9 cellular contexts compared by ENCODE assay signal in the genomic region with DNA sequence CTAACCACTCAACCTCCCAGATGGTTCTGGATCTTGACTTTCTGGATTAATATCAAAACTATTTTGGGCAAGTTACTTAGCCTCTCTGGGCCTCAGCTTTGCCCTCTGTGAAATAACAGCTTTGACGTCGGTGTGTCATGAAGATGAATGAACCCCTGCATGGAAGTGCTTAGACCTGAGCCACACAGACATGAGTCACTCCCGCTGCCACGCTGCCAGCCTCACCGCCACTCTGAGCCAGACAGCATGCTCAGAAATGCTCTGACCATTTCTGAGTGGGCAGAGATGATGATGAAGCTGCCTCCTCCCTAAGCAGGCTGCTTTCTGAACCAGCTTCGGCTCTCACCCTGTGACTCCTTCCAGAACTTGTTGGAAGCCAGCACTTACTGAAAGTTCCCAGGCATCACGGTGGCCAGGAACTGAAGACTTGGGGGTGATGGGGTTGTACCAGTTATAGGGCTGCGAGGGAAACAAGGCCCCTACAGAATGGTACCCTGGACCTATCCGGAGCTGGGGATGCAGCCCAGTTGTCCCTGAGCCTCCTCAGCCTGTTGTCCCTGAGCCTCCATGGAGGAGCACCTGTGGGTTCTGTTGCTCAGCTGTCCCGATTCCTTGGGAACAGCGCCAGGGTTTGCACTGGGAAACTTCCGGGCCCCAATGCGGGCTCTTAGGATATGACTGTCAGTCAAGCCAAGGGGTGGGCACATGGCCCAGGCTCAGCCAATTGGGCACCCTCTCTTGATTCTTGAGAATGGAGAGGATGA. TPM values are rescaled to one million over a fixed set of nuclear protein-coding genes. Genes with fewer than 3 reads are reported as not detected.
DNase-seq lines count a peak whose midpoint lies in the region; ATAC-seq lines count a peak whose summit lies in the region.
"Had no signal": no experiment of that assay in that cellular context is flagged by ENCODE, and none has a peak within 500 bp of the region (broad histone marks: within the 10 kb centered on the region; RNA-seq: fewer than 3 reads in every experiment).

No MANE protein-coding gene starts in this region.

- DNase-seq in activated CD4-positive, alpha-beta T cell treated with anti-CD3 and anti-CD28 coated beads for 36 hours = peak; percentile 87
- DNase-seq in activated CD4-positive, alpha-beta T cell treated with anti-CD3 and anti-CD28 coated beads, Interleukin-2, amount 10 ng/mL, durations not matched to agents 7 days and 5 days = no peak
- DNase-seq in activated T-helper 2 cell treated with anti-CD3 and anti-CD28 coated beads, Interferon-gamma antibody, Interleukin-2, Interleukin-4, amounts not matched to agents 10 μg/mL and 5 μg/mL and 100 μg/mL, durations not matched to agents 14 hours and 24 hours and 36 hours (ENCODE audit: low spot score) = no peak
- DNase-seq in hepatic stellate cell (ENCODE audit: low spot score) (peak; percentile 91), GM19240 (ENCODE audit: insufficient read length, low spot score) (no peak)
- DNase-seq in stimulated activated naive CD8-positive, alpha-beta T cell treated with anti-CD3 and anti-CD28 coated beads, Interleukin-15, amount 100 ng/mL, for 72 hours = peak; percentile 48 to 72

- CTCF ChIA-PET in activated CD4-positive, alpha-beta T cell treated with anti-CD3 and anti-CD28 coated beads for 36 hours (lab: Charles Lee) = interaction anchor here (0.7 to 16.7 kb wide), 7 partner anchors 8 to 63 kb away, joined by 3 to 349 read pairs (median 4); no protein-coding TSS in a partner anchor
- CTCF ChIA-PET in activated CD4-positive, alpha-beta T cell treated with anti-CD3 and anti-CD28 coated beads, Interleukin-2, amount 10 ng/mL, durations not matched to agents 7 days and 5 days (lab: Charles Lee) = interaction anchor here (1.4 to 7.6 kb wide), 9 partner anchors 9 to 55 kb away, joined by 3 to 112 read pairs (median 4); no protein-coding TSS in a partner anchor

- no peaks in the 10 kb centered on the region for H3K27me3 Mint-ChIP-seq in activated CD4-positive, alpha-beta T cell treated with anti-CD3 and anti-CD28 coated beads for 36 hours
- peaks cover 2% of the 10 kb centered on the region for H3K27me3 Mint-ChIP-seq in activated CD4-positive, alpha-beta T cell treated with anti-CD3 and anti-CD28 coated beads, Interleukin-2, amount 10 ng/mL, durations not matched to agents 7 days and 5 days
- H3K27me3 Mint-ChIP-seq in activated T-helper 2 cell treated with anti-CD3 and anti-CD28 coated beads, Interferon-gamma antibody, Interleukin-2, Interleukin-4, amounts not matched to agents 10 μg/mL and 5 μg/mL and 100 μg/mL, durations not matched to agents 14 hours and 24 hours and 36 hours (ENCODE audit: low read depth) = no peaks in the 10 kb centered on the region
- peaks cover 13% of the 10 kb centered on the region for H3K27me3 Mint-ChIP-seq in stimulated activated naive CD8-positive, alpha-beta T cell treated with anti-CD3 and anti-CD28 coated beads, Interleukin-15, amount 100 ng/mL, for 72 hours

- H3K36me3 Mint-ChIP-seq in activated CD4-positive, alpha-beta T cell treated with anti-CD3 and anti-CD28 coated beads for 36 hours (ENCODE audit: low read depth) = no peaks in the 10 kb centered on the region
- no peaks in the 10 kb centered on the region for H3K36me3 Mint-ChIP-seq in activated CD4-positive, alpha-beta T cell treated with anti-CD3 and anti-CD28 coated beads, Interleukin-2, amount 10 ng/mL, durations not matched to agents 7 days and 5 days (ENCODE audit: low read depth)
- H3K36me3 Mint-ChIP-seq in activated T-helper 2 cell treated with anti-CD3 and anti-CD28 coated beads, Interferon-gamma antibody, Interleukin-2, Interleukin-4, amounts not matched to agents 10 μg/mL and 5 μg/mL and 100 μg/mL, durations not matched to agents 14 hours and 24 hours and 36 hours (ENCODE audit: low read depth) = no peaks in the 10 kb centered on the region

- H3K4me1 Mint-ChIP-seq in activated CD4-positive, alpha-beta T cell treated with anti-CD3 and anti-CD28 coated beads for 36 hours = peaks cover 53% of the 10 kb centered on the region
- H3K4me1 Mint-ChIP-seq in activated CD4-positive, alpha-beta T cell treated with anti-CD3 and anti-CD28 coated beads, Interleukin-2, amount 10 ng/mL, durations not matched to agents 7 days and 5 days = peaks cover 35% of the 10 kb centered on the region
- peaks cover 39% of the 10 kb centered on the region for H3K4me1 Mint-ChIP-seq in activated T-helper 2 cell treated with anti-CD3 and anti-CD28 coated beads, Interferon-gamma antibody, Interleukin-2, Interleukin-4, amounts not matched to agents 10 μg/mL and 5 μg/mL and 100 μg/mL, durations not matched to agents 14 hours and 24 hours and 36 hours (ENCODE audit: low read depth)
- peaks cover 97% of the 10 kb centered on the region for H3K4me1 Mint-ChIP-seq in stimulated activated naive CD8-positive, alpha-beta T cell treated with anti-CD3 and anti-CD28 coated beads, Interleukin-15, amount 100 ng/mL, for 72 hours

- peak overlapping the region; percentile 64 for H3K27ac Mint-ChIP-seq in activated CD4-positive, alpha-beta T cell treated with anti-CD3 and anti-CD28 coated beads for 36 hours
- H3K27ac Mint-ChIP-seq in activated CD4-positive, alpha-beta T cell treated with anti-CD3 and anti-CD28 coated beads, Interleukin-2, amount 10 ng/mL, durations not matched to agents 7 days and 5 days = no peak overlapping the region
- H3K27ac Mint-ChIP-seq in activated T-helper 2 cell treated with anti-CD3 and anti-CD28 coated beads, Interferon-gamma antibody, Interleukin-2, Interleukin-4, amounts not matched to agents 10 μg/mL and 5 μg/mL and 100 μg/mL, durations not matched to agents 14 hours and 24 hours and 36 hours = peak overlapping the region; percentile 51
- peak overlapping the region in 1 of 2 donors; percentile 87 for H3K27ac Mint-ChIP-seq in stimulated activated naive CD8-positive, alpha-beta T cell treated with anti-CD3 and anti-CD28 coated beads, Interleukin-15, amount 100 ng/mL, for 72 hours

- intact Hi-C loops in activated CD4-positive, alpha-beta T cell treated with anti-CD3 and anti-CD28 coated beads for 36 hours (cut with DNase I, micrococcal nuclease) = loop anchor here (1.0 kb wide), 3 partner anchors 17 to 36 kb away; no protein-coding TSS in a partner anchor
- intact Hi-C loops in activated T-helper 2 cell treated with anti-CD3 and anti-CD28 coated beads, Interferon-gamma antibody, Interleukin-2, Interleukin-4, amounts not matched to agents 10 μg/mL and 5 μg/mL and 100 μg/mL, durations not matched to agents 14 hours and 24 hours and 36 hours (cut with micrococcal nuclease) = loop anchor here (1.0 kb wide), 1 partner anchor 19 kb away; the partner anchor contains the start of gene ASB2

- no peak overlapping the region for H3K4me3 Mint-ChIP-seq in activated CD4-positive, alpha-beta T cell treated with anti-CD3 and anti-CD28 coated beads for 36 hours
- no peak overlapping the region for H3K4me3 Mint-ChIP-seq in activated CD4-positive, alpha-beta T cell treated with anti-CD3 and anti-CD28 coated beads, Interleukin-2, amount 10 ng/mL, durations not matched to agents 7 days and 5 days
- H3K4me3 Mint-ChIP-seq in activated T-helper 2 cell treated with anti-CD3 and anti-CD28 coated beads, Interferon-gamma antibody, Interleukin-2, Interleukin-4, amounts not matched to agents 10 μg/mL and 5 μg/mL and 100 μg/mL, durations not matched to agents 14 hours and 24 hours and 36 hours (ENCODE audit: low read depth) = no peak overlapping the region
- H3K4me3 Mint-ChIP-seq in stimulated activated naive CD8-positive, alpha-beta T cell treated with anti-CD3 and anti-CD28 coated beads, Interleukin-15, amount 100 ng/mL, for 72 hours = peak overlapping the region in 1 of 2 donors; percentile 56

- H3K9me3 Mint-ChIP-seq in activated CD4-positive, alpha-beta T cell treated with anti-CD3 and anti-CD28 coated beads for 36 hours (ENCODE audit: low read depth) = no peaks in the 10 kb centered on the region
- H3K9me3 Mint-ChIP-seq in activated CD4-positive, alpha-beta T cell treated with anti-CD3 and anti-CD28 coated beads, Interleukin-2, amount 10 ng/mL, durations not matched to agents 7 days and 5 days = no peaks in the 10 kb centered on the region
- H3K9me3 Mint-ChIP-seq in activated T-helper 2 cell treated with anti-CD3 and anti-CD28 coated beads, Interferon-gamma antibody, Interleukin-2, Interleukin-4, amounts not matched to agents 10 μg/mL and 5 μg/mL and 100 μg/mL, durations not matched to agents 14 hours and 24 hours and 36 hours = no peaks in the 10 kb centered on the region
- no peaks in the 10 kb centered on the region for H3K9me3 Mint-ChIP-seq in stimulated activated naive CD8-positive, alpha-beta T cell treated with anti-CD3 and anti-CD28 coated beads, Interleukin-15, amount 100 ng/mL, for 72 hours

- POLR2A ChIA-PET in activated CD4-positive, alpha-beta T cell treated with anti-CD3 and anti-CD28 coated beads for 36 hours (lab: Charles Lee) = interaction anchor here (0.5 to 1.5 kb wide), 5 partner anchors 17 to 789 kb away, joined by 3 to 11 read pairs (median 5); no protein-coding TSS in a partner anchor
- POLR2A ChIA-PET in activated CD4-positive, alpha-beta T cell treated with anti-CD3 and anti-CD28 coated beads, Interleukin-2, amount 10 ng/mL, durations not matched to agents 7 days and 5 days (lab: Charles Lee) = no interaction called here

- ATAC-seq in activated CD4-positive, alpha-beta T cell treated with anti-CD3 and anti-CD28 coated beads for 36 hours = peak; percentile 92
- peak; percentile 85 for ATAC-seq in stimulated activated naive CD8-positive, alpha-beta T cell treated with anti-CD3 and anti-CD28 coated beads, Interleukin-15, amount 100 ng/mL, for 72 hours
- ATAC-seq in GM21619 (IDR thresholded peaks at IDR 0.05; ENCODE audit: unreplicated experiment) (no peak), GM21576 (IDR thresholded peaks at IDR 0.05; ENCODE audit: unreplicated experiment) (no peak)

RNA-seq across cellular contexts. Expression of gene CCDC197, which starts 2.0 kb away (rescaled TPM):
- under 1 TPM; 0.34 to 0.53 TPM for total RNA-seq in activated CD4-positive, alpha-beta T cell treated with anti-CD3 and anti-CD28 coated beads for 36 hours
- total RNA-seq in activated CD4-positive, alpha-beta T cell treated with anti-CD3 and anti-CD28 coated beads, Interleukin-2, amount 10 ng/mL, durations not matched to agents 7 days and 5 days = not detected
- 0.11 TPM in 1 of 2 replicates, not detected in the other for total RNA-seq in activated T-helper 2 cell treated with anti-CD3 and anti-CD28 coated beads, Interferon-gamma antibody, Interleukin-2, Interleukin-4, amounts not matched to agents 10 μg/mL and 5 μg/mL and 100 μg/mL, durations not matched to agents 14 hours and 24 hours and 36 hours
- total RNA-seq: liver had no signal

RNA-seq across cellular contexts. Expression of gene ASB2, which starts 18.7 kb away (rescaled TPM):
- total RNA-seq in activated CD4-positive, alpha-beta T cell treated with anti-CD3 and anti-CD28 coated beads for 36 hours = 10 to 100 TPM; 24.8 to 25.5 TPM
- total RNA-seq in activated CD4-positive, alpha-beta T cell treated with anti-CD3 and anti-CD28 coated beads, Interleukin-2, amount 10 ng/mL, durations not matched to agents 7 days and 5 days = 10 to 100 TPM; 20.7 to 21.1 TPM
- 19.8 TPM in 2 replicates for total RNA-seq in activated T-helper 2 cell treated with anti-CD3 and anti-CD28 coated beads, Interferon-gamma antibody, Interleukin-2, Interleukin-4, amounts not matched to agents 10 μg/mL and 5 μg/mL and 100 μg/mL, durations not matched to agents 14 hours and 24 hours and 36 hours

RNA-seq across cellular contexts. Expression of gene OTUB2, which starts 31.0 kb away (rescaled TPM):
- total RNA-seq in activated CD4-positive, alpha-beta T cell treated with anti-CD3 and anti-CD28 coated beads for 36 hours = under 1 TPM; 0.75 to 0.93 TPM
- total RNA-seq in activated CD4-positive, alpha-beta T cell treated with anti-CD3 and anti-CD28 coated beads, Interleukin-2, amount 10 ng/mL, durations not matched to agents 7 days and 5 days = 1 to 10 TPM; 2.3 to 2.4 TPM
- total RNA-seq in activated T-helper 2 cell treated with anti-CD3 and anti-CD28 coated beads, Interferon-gamma antibody, Interleukin-2, Interleukin-4, amounts not matched to agents 10 μg/mL and 5 μg/mL and 100 μg/mL, durations not matched to agents 14 hours and 24 hours and 36 hours = 2.1 and 2.3 TPM in 2 replicates

Comparison
In these comparisons a context has a peak if more than half of its experiments do, and no peak if none do; other contexts are left out.
1. DNase-seq: peak in activated CD4-positive, alpha-beta T cell treated with anti-CD3 and anti-CD28 coated beads for 36 hours (single experiment), hepatic stellate cell (single experiment) and stimulated activated naive CD8-positive, alpha-beta T cell treated with anti-CD3 and anti-CD28 coated beads, Interleukin-15, amount 100 ng/mL, for 72 hours (2 of 2); none in activated CD4-positive, alpha-beta T cell treated with anti-CD3 and anti-CD28 coated beads, Interleukin-2, amount 10 ng/mL, durations not matched to agents 7 days and 5 days (single experiment), activated T-helper 2 cell treated with anti-CD3 and anti-CD28 coated beads, Interferon-gamma antibody, Interleukin-2, Interleukin-4, amounts not matched to agents 10 μg/mL and 5 μg/mL and 100 μg/mL, durations not matched to agents 14 hours and 24 hours and 36 hours (single experiment) and GM19240 (single experiment).
2. ATAC-seq: peak in activated CD4-positive, alpha-beta T cell treated with anti-CD3 and anti-CD28 coated beads for 36 hours (single experiment) and stimulated activated naive CD8-positive, alpha-beta T cell treated with anti-CD3 and anti-CD28 coated beads, Interleukin-15, amount 100 ng/mL, for 72 hours (single experiment); none in GM21619 (single experiment) and GM21576 (single experiment).